In the genomic region with DNA sequence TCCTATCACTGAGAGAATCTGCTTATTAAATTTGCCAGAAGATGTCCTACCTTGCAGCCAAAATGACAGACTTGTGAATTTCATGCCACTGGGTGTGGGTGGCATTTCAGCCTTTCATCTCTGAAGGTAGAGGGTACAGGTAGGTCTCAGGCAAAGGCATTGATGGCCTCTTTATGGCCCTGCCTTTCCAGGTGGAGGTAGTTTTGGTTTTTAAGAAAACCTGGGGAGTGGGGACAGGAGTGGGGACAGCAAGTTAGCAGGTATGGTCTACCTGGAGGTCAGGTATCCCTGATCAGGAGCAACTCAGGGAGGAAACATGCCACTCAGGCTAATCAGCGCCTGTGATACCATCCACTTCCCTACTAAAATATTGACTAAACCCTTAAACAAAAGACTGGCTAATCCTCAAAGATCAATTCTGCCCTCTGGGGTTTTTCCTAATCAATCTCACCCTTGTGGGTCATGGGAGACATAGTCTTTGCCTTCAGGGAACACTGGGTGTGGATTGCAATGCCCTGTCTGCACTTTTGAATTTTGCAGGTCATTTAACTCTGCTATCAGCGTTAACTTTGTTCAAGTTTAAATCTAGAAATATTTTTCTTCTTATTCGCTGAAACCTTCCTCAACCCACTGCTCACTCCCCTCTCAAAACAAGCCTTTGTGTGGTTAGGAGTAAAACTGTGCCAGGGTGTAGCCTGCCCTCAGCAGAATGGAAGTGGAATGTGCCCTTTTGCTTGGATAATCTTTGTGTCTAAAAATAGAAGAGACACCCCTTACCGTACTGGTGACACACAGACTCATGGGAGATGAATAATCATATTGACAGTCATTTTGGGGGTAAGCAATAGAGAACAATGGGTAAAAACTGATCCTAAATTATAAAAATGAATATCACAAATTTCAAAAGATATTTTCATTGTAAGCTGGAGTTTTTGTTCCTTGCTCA, we compare ENCODE assay signal across 16 cellular contexts.
DNase-seq lines count a peak whose midpoint lies in the region; ATAC-seq and TF ChIP-seq lines count a peak whose summit lies in the region.
"Had no signal": no experiment of that assay in that cellular context is flagged by ENCODE, and none has a peak within 500 bp of the region (broad histone marks: within the 10 kb centered on the region; RNA-seq: fewer than 3 reads in every experiment).

No MANE protein-coding gene starts in this region.

- no peaks in the 10 kb centered on the region for H3K36me3 Mint-ChIP-seq in MCF 10A (ENCODE audit: insufficient read depth, unreplicated experiment)
- H3K36me3 Mint-ChIP-seq: stimulated activated memory B cell treated with anti-CD40 and anti-IgM and Interleukin-4, amounts not matched to agents 10 μg/mL and 1 μg/mL and 100 μg/mL, for 72 hours had no signal

- no peaks in the 10 kb centered on the region for H3K9me2 ChIP-seq in hepatocyte (replicated peaks; ENCODE audit: insufficient read depth)
- no peaks in the 10 kb centered on the region for H3K9me2 ChIP-seq in Karpas-422 (replicated peaks; ENCODE audit: insufficient read depth, low read length)

- no peaks in the 10 kb centered on the region for H3K27me3 Mint-ChIP-seq in MCF 10A (ENCODE audit: insufficient read depth, unreplicated experiment)
- H3K27me3 Mint-ChIP-seq: activated T-helper 17 cell treated with anti-CD3 and anti-CD28 coated beads, Interleukin-2, amount 50 U/mL, for 72 hours had no signal

- H3K4me1 ChIP-seq in breast epithelium (no peaks in the 10 kb centered on the region), hepatocyte (ENCODE audit: insufficient read depth) (no peaks in the 10 kb centered on the region), subcutaneous abdominal adipose tissue (ENCODE audit: control insufficient read depth in 5 of 5, insufficient read depth in 5 of 5, low read length in 5 of 5) (peaks cover 0 to 39% (median 30%) of the 10 kb centered on the region in 5 donors), Karpas-422 (ENCODE audit: low read length) (no peaks in the 10 kb centered on the region)
- H3K4me1 ChIP-seq: pancreas had no signal

- H2AFZ ChIP-seq in hepatocyte, result no peak overlapping the region
- H2AFZ ChIP-seq in Karpas-422 (ENCODE audit: low read length), result no peak overlapping the region

- no peak for ATAC-seq in stimulated activated naive CD8-positive, alpha-beta T cell treated with anti-CD3 and anti-CD28 coated beads, Interleukin-15, Interleukin-2, amounts not matched to agents 100 U/mL and 50 U/mL, for 24 hours
- no peak for ATAC-seq in HG02885 (IDR thresholded peaks at IDR 0.05; ENCODE audit: poor library complexity, unreplicated experiment)
- ATAC-seq: activated CD8-positive, alpha-beta T cell treated with anti-CD3 and anti-CD28 coated beads, Interleukin-2, amount 10 ng/mL, durations not matched to agents 7 days and 5 days; activated T-helper 17 cell treated with anti-CD3 and anti-CD28 coated beads, Interleukin-2, amount 50 U/mL, for 72 hours; Panc1; stimulated activated memory B cell treated with anti-CD40 and anti-IgM and Interleukin-4, amounts not matched to agents 10 μg/mL and 1 μg/mL and 100 μg/mL, for 72 hours had no signal

- TF ChIP-seq POLR2A in breast epithelium (IDR thresholded peaks at IDR 0.05), result no peak

- WGBS in hepatocyte (ENCODE audit: low lambda C conversion rate, missing lambda C conversion rate), result 62% methylated on average over 4 of the region's 4 CpGs

- BruUV-seq in MCF 10A (replicated peaks; lab: Mats Ljungman, UMichigan), result no TSS peak

- CTCF ChIA-PET in MCF 10A (lab: Yijun Ruan, JAX), result interaction anchor here (0.7 kb wide), 1 partner anchor 119 kb away, joined by 3 read pairs; no protein-coding TSS in a partner anchor

- TF ChIP-seq CTCF in MCF 10A (IDR thresholded peaks at IDR 0.05; ENCODE audit: unreplicated experiment), result no peak
- TF ChIP-seq CTCF in breast epithelium (IDR thresholded peaks at IDR 0.05), result no peak
- TF ChIP-seq CTCF in hepatocyte (IDR thresholded peaks at IDR 0.05; ENCODE audit: poor library complexity), result no peak

- H3K27me3 ChIP-seq in breast epithelium (no peaks in the 10 kb centered on the region), hepatocyte (no peaks in the 10 kb centered on the region), subcutaneous abdominal adipose tissue (ENCODE audit: control insufficient read depth in 5 of 5, insufficient read depth in 4 of 5, low read length in 5 of 5) (no peaks in the 10 kb centered on the region), Karpas-422 (ENCODE audit: low read length) (no peaks in the 10 kb centered on the region)
- H3K27me3 ChIP-seq: pancreas had no signal

- H4K20me1 ChIP-seq in hepatocyte (ENCODE audit: insufficient read depth, poor library complexity, severe bottlenecking) (no peaks in the 10 kb centered on the region), Karpas-422 (ENCODE audit: insufficient read depth, low read depth, low read length) (no peaks in the 10 kb centered on the region)

- H3K79me2 ChIP-seq in hepatocyte, result no peaks in the 10 kb centered on the region
- no peaks in the 10 kb centered on the region for H3K79me2 ChIP-seq in Karpas-422 (ENCODE audit: low read length)

- H3K9me3 Mint-ChIP-seq in MCF 10A (ENCODE audit: unreplicated experiment), result peaks cover 1% of the 10 kb centered on the region

- no peak overlapping the region for H3K27ac Mint-ChIP-seq in MCF 10A (ENCODE audit: low read depth, unreplicated experiment)
- H3K27ac Mint-ChIP-seq: activated CD8-positive, alpha-beta T cell treated with anti-CD3 and anti-CD28 coated beads, Interleukin-2, amount 10 ng/mL, durations not matched to agents 7 days and 5 days; activated T-helper 17 cell treated with anti-CD3 and anti-CD28 coated beads, Interleukin-2, amount 50 U/mL, for 72 hours; stimulated activated memory B cell treated with anti-CD40 and anti-IgM and Interleukin-4, amounts not matched to agents 10 μg/mL and 1 μg/mL and 100 μg/mL, for 72 hours had no signal

- H3K36me3 ChIP-seq in breast epithelium (no peaks in the 10 kb centered on the region), hepatocyte (replicated peaks; ENCODE audit: insufficient read depth, low read depth) (no peaks in the 10 kb centered on the region), subcutaneous abdominal adipose tissue (ENCODE audit: control insufficient read depth in 5 of 5, insufficient read depth in 5 of 5, low read length in 5 of 5) (no peaks in the 10 kb centered on the region), Karpas-422 (ENCODE audit: insufficient read depth, low read length) (no peaks in the 10 kb centered on the region)
- H3K36me3 ChIP-seq: pancreas had no signal

- H3K9ac ChIP-seq in subcutaneous abdominal adipose tissue (ENCODE audit: low read length in 5 of 5), result peak overlapping the region in 2 of 5 donors; percentile 19 to 63
- H3K9ac ChIP-seq in Karpas-422 (ENCODE audit: low read length), result no peak overlapping the region

- no peak overlapping the region for H3K4me3 Mint-ChIP-seq in MCF 10A (ENCODE audit: unreplicated experiment)
- H3K4me3 Mint-ChIP-seq: activated CD8-positive, alpha-beta T cell treated with anti-CD3 and anti-CD28 coated beads, Interleukin-2, amount 10 ng/mL, durations not matched to agents 7 days and 5 days; activated T-helper 17 cell treated with anti-CD3 and anti-CD28 coated beads, Interleukin-2, amount 50 U/mL, for 72 hours; stimulated activated memory B cell treated with anti-CD40 and anti-IgM and Interleukin-4, amounts not matched to agents 10 μg/mL and 1 μg/mL and 100 μg/mL, for 72 hours had no signal

- intact Hi-C loops in MCF 10A (cut with micrococcal nuclease), result no loop called here
- intact Hi-C loops in breast epithelium (cut with DNase I; ENCODE audit: low total_unique reads), result no loop called here

- H3K4me2 ChIP-seq in hepatocyte (peak overlapping the region; percentile 14), Karpas-422 (ENCODE audit: low read depth, low read length, poor library complexity, severe bottlenecking) (no peak overlapping the region)

- POLR2A ChIA-PET in MCF 10A (lab: Yijun Ruan, JAX), result no interaction called here

- H3K4me1 Mint-ChIP-seq in MCF 10A (ENCODE audit: insufficient read depth, unreplicated experiment), result no peaks in the 10 kb centered on the region
- H3K4me1 Mint-ChIP-seq: stimulated activated memory B cell treated with anti-CD40 and anti-IgM and Interleukin-4, amounts not matched to agents 10 μg/mL and 1 μg/mL and 100 μg/mL, for 72 hours had no signal

- DNase-seq in MCF 10A (ENCODE audit: unreplicated experiment) (peak; percentile 0), breast epithelium (ENCODE audit: low spot score in 2 of 2) (no peak), astrocyte of the hippocampus (ENCODE audit: low read depth, low spot score) (peak; percentile 79), hepatocyte (ENCODE audit: low spot score) (no peak), Karpas-422 (no peak)
- no peak for DNase-seq in stimulated activated naive CD8-positive, alpha-beta T cell treated with anti-CD3 and anti-CD28 coated beads, Interleukin-15, Interleukin-2, amounts not matched to agents 100 U/mL and 50 U/mL, for 24 hours
- DNase-seq: activated CD8-positive, alpha-beta T cell treated with anti-CD3 and anti-CD28 coated beads, Interleukin-2, amount 10 ng/mL, durations not matched to agents 7 days and 5 days; islet precursor cell; NCI-H1105; pancreas; stimulated activated CD4-positive, alpha-beta T cell treated with anti-CD3 and anti-CD28 coated beads, Interleukin-12 subunit alpha, Interleukin-12 subunit beta, amount 100 ng/mL, for 4 hours had no signal

- H3K4me3 ChIP-seq in breast epithelium (no peak overlapping the region), hepatocyte (no peak overlapping the region), subcutaneous abdominal adipose tissue (ENCODE audit: low read depth in 1 of 5, low read length in 5 of 5) (peak overlapping the region in 2 of 5 donors; percentile 13 to 18), Karpas-422 (ENCODE audit: low read length) (no peak overlapping the region)
- H3K4me3 ChIP-seq: pancreas had no signal

- peak overlapping the region in 1 of 2 donors; percentile 53 for H3K27ac ChIP-seq in breast epithelium
- H3K27ac ChIP-seq in hepatocyte, result no peak overlapping the region
- peak overlapping the region; percentile 63 for H3K27ac ChIP-seq in subcutaneous abdominal adipose tissue (ENCODE audit: low read depth, low read length)
- no peak overlapping the region for H3K27ac ChIP-seq in Karpas-422 (ENCODE audit: low read length)
- H3K27ac ChIP-seq: pancreas had no signal

- H3K9me3 ChIP-seq in breast epithelium (peaks cover 4 to 9% of the 10 kb centered on the region in 2 donors), hepatocyte (ENCODE audit: low read depth) (no peaks in the 10 kb centered on the region), subcutaneous abdominal adipose tissue (ENCODE audit: control insufficient read depth in 5 of 5, low read length in 5 of 5) (peaks cover 0 to 9% (median 7%) of the 10 kb centered on the region in 5 donors), Karpas-422 (ENCODE audit: low read length) (peaks cover 19% of the 10 kb centered on the region)
- H3K9me3 ChIP-seq: pancreas had no signal

Comparison
In these comparisons a context has a peak if more than half of its experiments do, and no peak if none do; other contexts are left out.
1. DNase-seq: peak in MCF 10A (single experiment) and astrocyte of the hippocampus (single experiment); none in breast epithelium (0 of 2), hepatocyte (single experiment), stimulated activated naive CD8-positive, alpha-beta T cell treated with anti-CD3 and anti-CD28 coated beads, Interleukin-15, Interleukin-2, amounts not matched to agents 100 U/mL and 50 U/mL, for 24 hours (single experiment) and Karpas-422 (single experiment).